8 cellular contexts compared by ENCODE assay signal in genomic region chr1:32073387-32074229, GRCh38. TPM values are rescaled to one million over a fixed set of nuclear protein-coding genes. Genes with fewer than 3 reads are reported as not detected.
DNase-seq lines count a peak whose midpoint lies in the region; ATAC-seq, FAIRE-seq and TF ChIP-seq lines count a peak whose summit lies in the region.

No MANE protein-coding gene starts in this region.

- no peak for ATAC-seq in HG03095 (IDR thresholded peaks at IDR 0.05; ENCODE audit: unreplicated experiment)

- TF ChIP-seq EP300 in ovary (IDR thresholded peaks at IDR 0.05): no peak

- 38 to 46% methylated on average over 17 to 20 of the region's 22 CpGs for WGBS in esophagus squamous epithelium, 2 donors
- WGBS in ovary, 3 donors: 28 to 30% (median 29%) methylated on average over 22 of the region's 22 CpGs

- intact Hi-C loops in esophagus squamous epithelium (cut with DNase I): no loop called here
- intact Hi-C loops in ovary (cut with DNase I): loop anchor here in 1 of 4 donors (10.0 kb wide), 1 partner anchor 59 kb away; the partner anchor contains the start of gene KHDRBS1

- DNase-seq in NCI-H2196 (lab: John Stamatoyannopoulos, UW; ENCODE audit: unreplicated experiment): peak; percentile 77
- no peak for DNase-seq in NCI-H2196 treated with DMSO at 0.1 percent for 48 hours (lab: John Stamatoyannopoulos, UW; ENCODE audit: unreplicated experiment)
- peak; percentile 89 for DNase-seq in OCI-M2 (lab: John Stamatoyannopoulos, UW; ENCODE audit: unreplicated experiment)
- DNase-seq in esophagus squamous epithelium (lab: John Stamatoyannopoulos, UW): no peak
- no peak for DNase-seq in ovary
- DNase-seq in frontal cortex (ENCODE audit: low spot score in 2 of 2): no peak
- DNase-seq in GM13976 (ENCODE audit: low spot score): no peak

- H3K36me3 ChIP-seq in esophagus squamous epithelium: peaks cover 4 to 37% (median 15%) of the 10 kb centered on the region in 3 donors
- H3K36me3 ChIP-seq in ovary: no peaks in the 10 kb centered on the region

- H3K4me1 ChIP-seq in esophagus squamous epithelium: peaks cover 11 to 48% (median 18%) of the 10 kb centered on the region in 3 donors
- H3K4me1 ChIP-seq in ovary (ENCODE audit: insufficient read depth): no peaks in the 10 kb centered on the region

- FAIRE-seq in frontal cortex (lab: Jason Lieb, UNC): no peak

- peak overlapping the region; percentile 70 to 96 (median 84) for H3K4me3 ChIP-seq in esophagus squamous epithelium
- H3K4me3 ChIP-seq in ovary: peak overlapping the region; percentile 85

- no peaks in the 10 kb centered on the region for H3K27me3 ChIP-seq in esophagus squamous epithelium
- H3K27me3 ChIP-seq in ovary: no peaks in the 10 kb centered on the region

- in situ Hi-C loops in GM13976 (cut with MboI; ENCODE audit: low sequenced_read_pairs, unreplicated experiment): no loop called here

- TF ChIP-seq CTCF in esophagus squamous epithelium (IDR thresholded peaks at IDR 0.05) (peak in 2 of 6 experiments; percentile 11 to 12), ovary (IDR thresholded peaks at IDR 0.05) (no peak), GM13976 (IDR thresholded peaks at IDR 0.05; ENCODE audit: borderline replicate concordance, control extremely low read depth, extremely low read depth, insufficient read depth, missing control alignments) (no peak)

- H3K27ac ChIP-seq in esophagus squamous epithelium: peak overlapping the region; percentile 83 to 98 (median 96)
- peak overlapping the region; percentile 83 for H3K27ac ChIP-seq in ovary

- H3K9me3 ChIP-seq in esophagus squamous epithelium (no peaks in the 10 kb centered on the region), ovary (no peaks in the 10 kb centered on the region)

- TF ChIP-seq POLR2A in esophagus squamous epithelium (IDR thresholded peaks at IDR 0.05) (no peak), ovary (IDR thresholded peaks at IDR 0.05) (peak; percentile 14)

RNA-seq across cellular contexts. Expression of gene TMEM39B, which starts 0.9 kb away (rescaled TPM):
- total RNA-seq in esophagus squamous epithelium: 1 to 10 TPM; 3.6 to 5.6 (median 4.9) TPM
- total RNA-seq in ovary: 10 to 100 TPM in 5 of 7 donors, 1 to 10 TPM in 2; 3.0 to 23.5 (median 15.2) TPM
- polyA plus RNA-seq in ovary: 10 to 100 TPM in 1 of 2 donors, 1 to 10 TPM in 1; 7.4 to 16.1 TPM
- 5.3 TPM for total RNA-seq in frontal cortex

RNA-seq across cellular contexts. Expression of gene KPNA6, which starts 34.2 kb away (rescaled TPM):
- total RNA-seq in esophagus squamous epithelium: 10 to 100 TPM; 27.7 to 38.0 (median 36.5) TPM
- total RNA-seq in ovary: 10 to 100 TPM; 18.4 to 57.7 (median 47.7) TPM
- 10 to 100 TPM in 1 of 2 donors, 1 to 10 TPM in 1; 9.3 to 26.9 TPM for polyA plus RNA-seq in ovary
- total RNA-seq in frontal cortex: 21.2 TPM

RNA-seq across cellular contexts. Expression of gene KHDRBS1, which starts 59.9 kb away (rescaled TPM):
- total RNA-seq in esophagus squamous epithelium (10 to 100 TPM; 56.5 to 72.4 (median 70.8) TPM), ovary (100 to 1,000 TPM in 5 of 7 donors, 10 to 100 TPM in 2; 84.3 to 184 (median 164) TPM), frontal cortex (105 TPM)
- polyA plus RNA-seq in ovary: 100 to 1,000 TPM; 137 to 138 TPM

Comparison
In these comparisons a context has a peak if more than half of its experiments do, and no peak if none do; other contexts are left out.
1. DNase-seq: peak in NCI-H2196 (single experiment) and OCI-M2 (single experiment); none in NCI-H2196 treated with DMSO at 0.1 percent for 48 hours (single experiment), esophagus squamous epithelium (single experiment), ovary (0 of 5), frontal cortex (0 of 2) and GM13976 (single experiment).